In the genomic region with DNA sequence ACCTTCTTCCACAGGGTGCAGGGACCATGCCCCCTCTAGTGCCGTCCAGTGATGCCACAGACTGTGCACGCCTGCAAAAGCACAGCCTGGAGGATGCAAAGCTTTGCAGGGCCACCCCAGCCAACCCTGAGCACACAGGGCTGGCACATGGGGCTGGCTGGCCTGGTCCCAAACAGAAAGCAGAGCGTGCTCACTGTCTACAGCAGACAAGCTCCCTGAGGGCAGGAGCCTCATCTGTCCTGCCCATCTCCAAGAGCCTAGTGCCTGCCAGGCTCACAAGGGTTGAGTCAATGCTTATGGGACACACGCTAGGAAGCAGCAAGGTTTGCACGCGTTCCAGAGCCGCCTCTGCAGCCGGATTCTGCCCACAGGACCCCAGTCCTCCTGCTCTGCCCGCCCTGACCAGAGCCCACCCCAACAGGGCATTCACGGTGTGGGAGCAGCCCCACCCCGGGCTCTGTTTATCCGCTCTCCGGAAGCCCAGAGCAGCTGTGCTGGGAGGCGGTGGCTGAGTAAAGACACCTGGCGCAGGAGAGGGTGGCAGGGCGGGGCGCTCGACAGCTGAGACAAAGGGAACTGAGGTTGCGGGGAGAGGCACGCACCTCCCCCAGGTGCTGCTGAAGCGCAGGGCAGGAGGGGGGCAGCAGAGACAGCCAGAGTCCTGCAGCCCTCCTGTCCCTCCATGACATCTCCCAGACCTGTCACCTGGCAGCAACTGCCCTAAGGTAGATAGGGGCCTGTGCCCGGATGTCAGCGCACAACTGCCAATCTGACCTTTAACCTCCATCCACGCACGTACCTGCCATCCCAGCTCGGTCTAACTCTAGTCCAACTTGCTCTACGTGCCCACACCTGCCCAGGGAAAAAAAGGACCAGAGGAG, we compare ENCODE assay signal across 10 cellular contexts. TPM values are rescaled to one million over a fixed set of nuclear protein-coding genes. Genes with fewer than 3 reads are reported as not detected.
DNase-seq lines count a peak whose midpoint lies in the region; ATAC-seq, FAIRE-seq and TF ChIP-seq lines count a peak whose summit lies in the region.
"Had no signal": no experiment of that assay in that cellular context is flagged by ENCODE, and none has a peak within 500 bp of the region (broad histone marks: within the 10 kb centered on the region; RNA-seq: fewer than 3 reads in every experiment).

No MANE protein-coding gene starts in this region.

- H3K27me3 Mint-ChIP-seq in T-helper 17 cell: peaks cover 9% of the 10 kb centered on the region

- FAIRE-seq in A549 (lab: Jason Lieb, UNC): no peak
- FAIRE-seq: G401.6 had no signal

- peaks cover 25% of the 10 kb centered on the region for H3K4me1 ChIP-seq in A549

- POLR2A ChIA-PET in A549 (lab: Yijun Ruan, JAX): no interaction called here

- H3K27ac Mint-ChIP-seq in T-helper 17 cell: peak overlapping the region; percentile 84

- H3K4me1 Mint-ChIP-seq in T-helper 17 cell: peaks cover 40% of the 10 kb centered on the region

- peak overlapping the region; percentile 99 for H3K4me2 ChIP-seq in A549

- WGBS in A549 (ENCODE audit: missing lambda C conversion rate): 74% methylated on average over 26 of the region's 27 CpGs

- ATAC-seq in A549: peak in 1 of 2 experiments; percentile 3; a peak in 1 of 6 replicates
- peak; percentile 43 for ATAC-seq in T-helper 17 cell
- no peak for ATAC-seq in HG02571 (IDR thresholded peaks at IDR 0.05; ENCODE audit: unreplicated experiment)

- peak overlapping the region in 1 of 2 experiments; percentile 84; a peak in 3 of 6 replicates for H3K27ac ChIP-seq in A549

- no peak for TF ChIP-seq POLR2A in A549 (IDR thresholded peaks at IDR 0.05; ENCODE audit: low read length)

- no peaks in the 10 kb centered on the region for H3K9me3 ChIP-seq in A549
- H3K9me3 ChIP-seq in T-helper 17 cell (ENCODE audit: control insufficient read depth, low read length, poor library complexity, severe bottlenecking): no peaks in the 10 kb centered on the region

- TF ChIP-seq CTCF in A549 (IDR thresholded peaks at IDR 0.05): no peak

- TF ChIP-seq RAD21 in A549 (conservative IDR thresholded peaks at IDR 0.05 in 1 of 2, IDR thresholded peaks at IDR 0.05 in 1 of 2): no peak

- DNase-seq in A549 (ENCODE audit: low read depth in 1 of 2, low spot score in 1 of 2) (no peak), T-helper 17 cell (peak in 1 of 3 donors; percentile 31), NCI-H524 (lab: John Stamatoyannopoulos, UW) (no peak), epidermal melanocyte (ENCODE audit: insufficient read length, low spot score) (no peak)
- no peak for DNase-seq in Jurkat, Clone E6-1 (ENCODE audit: low read depth, low spot score)
- no peak for DNase-seq in NK-92 treated with Interleukin-12 subunit alpha and Interleukin-12 subunit beta, amount 100 ng/mL, for 24 hours (lab: John Stamatoyannopoulos, UW)

- CTCF ChIA-PET in A549 (lab: Yijun Ruan, JAX): interaction anchor here (0.6 to 2.4 kb wide), 8 partner anchors 8 to 574 kb away, joined by 3 to 22 read pairs (median 4); no protein-coding TSS in a partner anchor

- H3K4me3 Mint-ChIP-seq in T-helper 17 cell: peak overlapping the region; percentile 92

- H3K36me3 Mint-ChIP-seq in T-helper 17 cell (ENCODE audit: low read depth): peaks cover 3% of the 10 kb centered on the region

- no peak for TF ChIP-seq EP300 in A549 (IDR thresholded peaks at IDR 0.05)

- peak overlapping the region; percentile 83 for H3K4me3 ChIP-seq in A549
- H3K4me3 ChIP-seq in Jurkat, Clone E6-1 (ENCODE audit: low read length): peak overlapping the region; percentile 20
- H3K4me3 ChIP-seq in iPS-11a (ENCODE audit: low read depth, low read length): peak overlapping the region; percentile 24

TF ChIP-seq in A549, 52 proteins besides CTCF, POLR2A, EP300 and RAD21:
- TF ChIP-seq SMC3 (IDR thresholded peaks at IDR 0.05) (no peak), EHMT2 (IDR thresholded peaks at IDR 0.05; ENCODE audit: low read depth) (no peak), FOSL2 (IDR thresholded peaks at IDR 0.05) (no peak), FOSL2 (CRISPR knock-in tag; IDR thresholded peaks at IDR 0.05) (no peak), CHD4 (IDR thresholded peaks at IDR 0.05; ENCODE audit: borderline replicate concordance) (no peak)

RNA-seq across cellular contexts. Expression of gene KCNH2, which starts 4.3 kb away (rescaled TPM):
- 0.26 and 0.44 TPM in 2 replicates for polyA plus RNA-seq in A549 (2011; rRNA removed)
- 0.61 and 0.78 TPM in 2 replicates for polyA plus RNA-seq in A549 (2012; cell fraction: cytosol; rRNA removed)
- polyA plus RNA-seq in A549 (2012; cell fraction: nucleus; rRNA removed): 0.84 and 1.3 TPM in 2 replicates
- 0.41 to 0.45 TPM (median 0.41 TPM) in 3 replicates for polyA plus RNA-seq in A549 (2017; fragmentation: RNase III; extraction: RNeasy Plus Mini Kit Qiagen cat#74134 plus additional on column Dnase treatment)
- 0.41 and 0.78 TPM in 2 replicates for polyA minus RNA-seq in A549 (2011; rRNA and poly(A)+ RNA removed)
- 43.6 TPM for polyA plus RNA-seq in Jurkat, Clone E6-1 (2012; ENCODE audit: insufficient read depth, insufficient read length)
- total RNA-seq in T-helper 17 cell: 1 to 10 TPM; 2.2 to 5.6 TPM
- total RNA-seq: RPMI7951 had no signal

RNA-seq across cellular contexts. Expression of gene NOS3, which starts 17.0 kb away (rescaled TPM):
- polyA plus RNA-seq in A549 (2011; rRNA removed): 0.42 and 0.52 TPM in 2 replicates
- polyA plus RNA-seq in A549 (2012; cell fraction: cytosol; rRNA removed): 1.1 and 1.9 TPM in 2 replicates
- 1.1 and 3.2 TPM in 2 replicates for polyA plus RNA-seq in A549 (2012; cell fraction: nucleus; rRNA removed)
- 0.46 to 0.71 TPM (median 0.51 TPM) in 3 replicates for polyA plus RNA-seq in A549 (2017; fragmentation: RNase III; extraction: RNeasy Plus Mini Kit Qiagen cat#74134 plus additional on column Dnase treatment)
- polyA minus RNA-seq in A549 (2011; rRNA and poly(A)+ RNA removed): not detected in 2 replicates
- 8.5 TPM for polyA plus RNA-seq in Jurkat, Clone E6-1 (2012; ENCODE audit: insufficient read depth, insufficient read length)
- 1 to 10 TPM; 9.4 to 9.6 TPM for total RNA-seq in T-helper 17 cell

RNA-seq across cellular contexts. Expression of gene ATG9B, which starts 50.5 kb away (rescaled TPM):
- polyA plus RNA-seq in A549 (2011; rRNA removed) (0.06 and 0.19 TPM in 2 replicates), A549 (2017; fragmentation: RNase III; extraction: RNeasy Plus Mini Kit Qiagen cat#74134 plus additional on column Dnase treatment) (0.17 to 0.23 TPM (median 0.21 TPM) in 3 replicates)
- 0.25 and 0.26 TPM in 2 replicates for polyA plus RNA-seq in A549 (2012; cell fraction: cytosol; rRNA removed)
- 1.8 and 2.5 TPM in 2 replicates for polyA plus RNA-seq in A549 (2012; cell fraction: nucleus; rRNA removed)
- polyA minus RNA-seq in A549 (2011; rRNA and poly(A)+ RNA removed): not detected in 2 replicates
- 14.9 TPM for polyA plus RNA-seq in Jurkat, Clone E6-1 (2012; ENCODE audit: insufficient read depth, insufficient read length)
- 10 to 100 TPM in 1 of 2 donors, 1 to 10 TPM in 1; 5.3 to 12.2 TPM for total RNA-seq in T-helper 17 cell

RNA-seq across cellular contexts. Expression of gene ABCB8, which starts 54.4 kb away (rescaled TPM):
- 19.6 and 22.7 TPM in 2 replicates for polyA plus RNA-seq in A549 (2011; rRNA removed)
- polyA plus RNA-seq in A549 (2012; cell fraction: cytosol; rRNA removed): 36.8 and 46.8 TPM in 2 replicates
- 159 and 182 TPM in 2 replicates for polyA plus RNA-seq in A549 (2012; cell fraction: nucleus; rRNA removed)
- 34.3 to 41.1 TPM (median 38.6 TPM) in 3 replicates for polyA plus RNA-seq in A549 (2017; fragmentation: RNase III; extraction: RNeasy Plus Mini Kit Qiagen cat#74134 plus additional on column Dnase treatment)
- polyA minus RNA-seq in A549 (2011; rRNA and poly(A)+ RNA removed): 47.4 and 60.3 TPM in 2 replicates
- 47.9 TPM for polyA plus RNA-seq in Jurkat, Clone E6-1 (2012; ENCODE audit: insufficient read depth, insufficient read length)
- total RNA-seq in T-helper 17 cell: 10 to 100 TPM; 47.7 to 60.1 TPM

Comparison
In these comparisons a context has a peak if more than half of its experiments do, and no peak if none do; other contexts are left out.
1. H3K4me3 ChIP-seq: peak in every context shown above with its lines; median percentile 83 in A549; 24 in iPS-11a; 20 in Jurkat, Clone E6-1.